11 cellular contexts compared by ENCODE assay signal in the genomic region with DNA sequence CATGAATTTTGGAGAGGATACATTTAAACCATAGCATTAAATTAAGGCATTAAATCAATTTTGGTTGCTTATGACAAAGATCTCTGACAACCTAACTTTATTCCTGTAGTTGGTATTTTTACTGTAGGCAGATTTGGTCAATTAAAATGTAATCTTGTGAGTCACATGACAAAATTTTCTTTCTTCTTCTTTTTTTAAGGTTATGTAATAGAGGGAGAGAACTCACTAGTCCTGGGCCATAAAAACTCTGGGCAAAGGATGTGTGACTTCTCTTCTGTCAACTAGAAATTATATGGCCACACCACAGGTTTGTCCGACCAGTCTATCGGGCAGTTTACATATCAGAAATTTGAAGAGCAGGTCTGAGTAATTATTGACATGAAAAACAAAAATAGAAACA.
"Had no signal": no experiment of that assay in that cellular context is flagged by ENCODE, and none has a peak within 500 bp of the region (broad histone marks: within the 10 kb centered on the region; RNA-seq: fewer than 3 reads in every experiment).

No MANE protein-coding gene starts in this region.

- H3K27ac ChIP-seq: GM23248 had no signal

- H3K9ac ChIP-seq: GM23248 had no signal

- H3K4me1 ChIP-seq: HAP-1 had no signal

- H3K36me3 ChIP-seq: HAP-1 had no signal

- H3K4me2 ChIP-seq: GM23338 had no signal

- ATAC-seq: GM23338, HCT116 had no signal

- H3K4me3 ChIP-seq: GM23248, GM23338, HAP-1 had no signal

- FAIRE-seq: H1, H54 had no signal

- H3K4me1 Mint-ChIP-seq: GM23338 had no signal

- H3K4me3 Mint-ChIP-seq: GM23338, H9, HFFc6 had no signal

- DNase-seq: GM23248, GOT3, H7, H9, HCEC 1CT, HFFc6 had no signal

- H3K9me3 ChIP-seq: HAP-1 had no signal

- H3K9me3 Mint-ChIP-seq: GM23338, H9 had no signal

- H2AFZ ChIP-seq: GM23248, GM23338 had no signal

- H3K27ac Mint-ChIP-seq: GM23338, H9, HFFc6 had no signal
